In genomic region chr19:29476528-29476927, GRCh38 we compare ENCODE assay signal across 25 cellular contexts. TPM values are rescaled to one million over a fixed set of nuclear protein-coding genes. Genes with fewer than 3 reads are reported as not detected.
"Had no signal": no experiment of that assay in that cellular context is flagged by ENCODE, and none has a peak within 500 bp of the region (broad histone marks: within the 10 kb centered on the region; RNA-seq: fewer than 3 reads in every experiment).

No MANE protein-coding gene starts in this region.

- H3K9me3 Mint-ChIP-seq: activated naive CD4-positive, alpha-beta T cell treated with anti-CD3 and anti-CD28 coated beads, Interleukin-2, amount 50 U/mL, for 24 hours had no signal

- DNase-seq: activated CD4-positive, CD25-positive, alpha-beta regulatory T cell; activated CD8-positive, alpha-beta T cell treated with anti-CD3 and anti-CD28 coated beads for 36 hours; activated effector memory CD4-positive, alpha-beta T cell treated with Interleukin-2 at 50 U/mL for 16 hours; activated naive CD4-positive, alpha-beta T cell; activated T-cell treated with anti-CD3 and anti-CD28 coated beads, Interleukin-2, amount 50 U/mL, for 24 hours; aorta; caudate nucleus; Karpas-422; MM.1S; NCI-H1105; NCI-H1930; NCI-H345; NCI-H510A; NCI-H526 treated with DMSO at 0.1 percent for 48 hours; NCI-H82; RPMI8226; T-cell had no signal

- H3K4me1 Mint-ChIP-seq: activated naive CD4-positive, alpha-beta T cell treated with anti-CD3 and anti-CD28 coated beads, Interleukin-2, amount 50 U/mL, for 24 hours; T-cell had no signal

- H3K27ac Mint-ChIP-seq: activated CD8-positive, alpha-beta T cell treated with anti-CD3 and anti-CD28 coated beads for 36 hours; activated naive CD4-positive, alpha-beta T cell treated with anti-CD3 and anti-CD28 coated beads, Interleukin-2, amount 50 U/mL, for 24 hours; activated T-cell treated with anti-CD3 and anti-CD28 coated beads, Interleukin-2, amount 50 U/mL, for 24 hours; activated T-helper 1 cell treated with anti-CD3 and anti-CD28 coated beads, Interleukin-12 subunit alpha, Interleukin-12 subunit beta, Interleukin-2, Interleukin-4 antibody, amounts not matched to agents 30 ng/mL and 10 ng/mL and 1 ng/mL, durations not matched to agents 14 hours and 24 hours and 36 hours; T-cell had no signal

- H3K36me3 Mint-ChIP-seq: activated naive CD4-positive, alpha-beta T cell treated with anti-CD3 and anti-CD28 coated beads, Interleukin-2, amount 50 U/mL, for 24 hours; T-cell had no signal

- H3K4me3 Mint-ChIP-seq: activated CD8-positive, alpha-beta T cell treated with anti-CD3 and anti-CD28 coated beads for 36 hours; activated naive CD4-positive, alpha-beta T cell treated with anti-CD3 and anti-CD28 coated beads, Interleukin-2, amount 50 U/mL, for 24 hours; activated T-cell treated with anti-CD3 and anti-CD28 coated beads, Interleukin-2, amount 50 U/mL, for 24 hours; activated T-helper 1 cell treated with anti-CD3 and anti-CD28 coated beads, Interleukin-12 subunit alpha, Interleukin-12 subunit beta, Interleukin-2, Interleukin-4 antibody, amounts not matched to agents 30 ng/mL and 10 ng/mL and 1 ng/mL, durations not matched to agents 14 hours and 24 hours and 36 hours; T-cell had no signal

- ATAC-seq: activated CD8-positive, alpha-beta T cell treated with anti-CD3 and anti-CD28 coated beads for 36 hours; K562; Panc1; Right ventricle myocardium inferior; T-cell had no signal

RNA-seq across cellular contexts. Expression of gene VSTM2B, which starts 49.3 kb away (rescaled TPM):
- total RNA-seq: activated CD8-positive, alpha-beta T cell treated with anti-CD3 and anti-CD28 coated beads for 36 hours; activated T-helper 1 cell treated with anti-CD3 and anti-CD28 coated beads, Interleukin-12 subunit alpha, Interleukin-12 subunit beta, Interleukin-2, Interleukin-4 antibody, amounts not matched to agents 30 ng/mL and 10 ng/mL and 1 ng/mL, durations not matched to agents 14 hours and 24 hours and 36 hours; aorta; breast epithelium; K562; OCI-LY7; Right ventricle myocardium inferior; T-cell; T-helper 2 cell treated with Interferon-gamma antibody and Interleukin-4, amounts not matched to agents 100 ng/mL and 5 ng/mL, for 36 hours had no signal
